ENCODE assay signal across 7 cellular contexts in genomic region chr17:59373879-59374495, GRCh38. TPM values are rescaled to one million over a fixed set of nuclear protein-coding genes. Genes with fewer than 3 reads are reported as not detected.
DNase-seq lines count a peak whose midpoint lies in the region; ATAC-seq and TF ChIP-seq lines count a peak whose summit lies in the region.

No MANE protein-coding gene starts in this region.

- dilution Hi-C loops in IMR-90 (cut with HindIII; ENCODE audit: low sequenced_read_pairs, unreplicated experiment): no loop called here

- H3K4me3 ChIP-seq in IMR-90 (ENCODE audit: insufficient read depth, low read depth, low read length) (no peak overlapping the region), heart left ventricle (no peak overlapping the region), stomach (no peak overlapping the region)

- peak overlapping the region; percentile 75 for H3K4me3 Mint-ChIP-seq in activated naive CD8-positive, alpha-beta T cell

- no peak overlapping the region for H2AK9ac ChIP-seq in IMR-90 (replicated peaks; ENCODE audit: low read depth, low read length, poor library complexity)

- H3K9me3 ChIP-seq in IMR-90 (ENCODE audit: control insufficient read depth, insufficient read depth, low read length) (no peaks in the 10 kb centered on the region), heart left ventricle (no peaks in the 10 kb centered on the region), stomach (no peaks in the 10 kb centered on the region)

- peaks cover 8% of the 10 kb centered on the region for H3K36me3 Mint-ChIP-seq in activated naive CD8-positive, alpha-beta T cell

- H3K9me1 ChIP-seq in IMR-90 (ENCODE audit: insufficient read depth, low read length): peaks cover 6% of the 10 kb centered on the region

- H3K36me3 ChIP-seq in IMR-90 (ENCODE audit: control insufficient read depth, insufficient read depth, low read length) (no peaks in the 10 kb centered on the region), heart left ventricle (no peaks in the 10 kb centered on the region), stomach (peaks cover 0 to 4% (median 0%) of the 10 kb centered on the region in 4 donors)

- no peak overlapping the region for H3K56ac ChIP-seq in IMR-90 (ENCODE audit: extremely low read depth, insufficient read depth, low read length)

- peak overlapping the region; percentile 23; the same call in 1 of the 2 replicates for H3K14ac ChIP-seq in IMR-90 (replicated peaks; ENCODE audit: low read depth, low read length)

- no peak overlapping the region for H2BK15ac ChIP-seq in IMR-90 (ENCODE audit: low read depth, low read length)

- no peak for TF ChIP-seq RAD21 in IMR-90 (IDR thresholded peaks at IDR 0.05; ENCODE audit: low read length)

- H2BK120ac ChIP-seq in IMR-90 (ENCODE audit: low read depth, low read length): no peak overlapping the region

- TF ChIP-seq POLR2A in IMR-90 (IDR thresholded peaks at IDR 0.05; ENCODE audit: low read depth, low read length) (no peak), heart left ventricle (IDR thresholded peaks at IDR 0.05) (no peak), stomach (IDR thresholded peaks at IDR 0.05) (no peak)

- H3K4me1 Mint-ChIP-seq in activated naive CD8-positive, alpha-beta T cell (ENCODE audit: low read depth): peaks cover 81% of the 10 kb centered on the region

- intact Hi-C loops in IMR-90 (cut with micrococcal nuclease) (loop anchor here (5.0 kb wide), 1 partner anchor 48 kb away; no protein-coding TSS in a partner anchor), heart left ventricle (cut with DNase I) (loop anchor here in 6 of 10 donors (5.0 kb wide), 4 partner anchors 37 to 53 kb away; partner anchors contain the start of gene YPEL2 (in 1 of the 6)), stomach (cut with DNase I; ENCODE audit: low total_unique reads) (no loop called here)

- CTCF ChIA-PET in IMR-90 (lab: Yijun Ruan, JAX): no interaction called here

- H2BK5ac ChIP-seq in IMR-90 (ENCODE audit: low read depth, low read length, poor library complexity, severe bottlenecking): no peak overlapping the region

- H2BK20ac ChIP-seq in IMR-90 (ENCODE audit: low read depth, low read length): no peak overlapping the region

- peak overlapping the region; percentile 50; the same call in 1 of the 2 replicates for H4K5ac ChIP-seq in IMR-90 (ENCODE audit: low read depth, low read length)

- no peak overlapping the region for H2AFZ ChIP-seq in IMR-90 (replicated peaks; ENCODE audit: low read length, poor library complexity)

- peak overlapping the region; percentile 97 for H3K27ac Mint-ChIP-seq in activated naive CD8-positive, alpha-beta T cell

- H3K27ac ChIP-seq in IMR-90 (ENCODE audit: insufficient read depth, low read length) (no peak overlapping the region), heart left ventricle (peak overlapping the region; percentile 77 to 99 (median 94)), stomach (peak overlapping the region in 4 of 5 donors; percentile 81 to 95 (median 86))

- H4K91ac ChIP-seq in IMR-90 (ENCODE audit: insufficient read depth, low read depth, low read length): no peak overlapping the region

- DNase-seq in IMR-90: peak; percentile 62
- no peak for DNase-seq in heart left ventricle
- DNase-seq in stomach: no peak
- DNase-seq in stimulated activated CD4-positive, alpha-beta T cell treated with anti-CD3 and anti-CD28 coated beads, Interleukin-12 subunit alpha, Interleukin-12 subunit beta, amount 100 ng/mL, for 4 hours: no peak
- no peak for DNase-seq in superior temporal gyrus (ENCODE audit: extremely low spot score)

- H3K9ac ChIP-seq in IMR-90 (ENCODE audit: low read depth, low read length): no peak overlapping the region

- H3K4me1 ChIP-seq in IMR-90 (ENCODE audit: control insufficient read depth, insufficient read depth, low read length): peaks cover 18% of the 10 kb centered on the region
- peaks cover 45 to 100% (median 97%) of the 10 kb centered on the region in 12 donors for H3K4me1 ChIP-seq in heart left ventricle
- peaks cover 83 to 99% (median 91%) of the 10 kb centered on the region in 4 donors for H3K4me1 ChIP-seq in stomach

- BruUV-seq in IMR-90 (replicated peaks; lab: Mats Ljungman, UMichigan): no TSS peak

- no peaks in the 10 kb centered on the region for H4K20me1 ChIP-seq in IMR-90 (ENCODE audit: insufficient read depth, low read length)

- H3K18ac ChIP-seq in IMR-90 (ENCODE audit: low read depth, low read length): peak overlapping the region; percentile 47

- H3K27me3 Mint-ChIP-seq in activated naive CD8-positive, alpha-beta T cell: no peaks in the 10 kb centered on the region

- POLR2A ChIA-PET in IMR-90 (lab: Charles Lee; ENCODE audit: unreplicated experiment): interaction anchor here (0.6 kb wide), 1 partner anchor 825 kb away, joined by 4 read pairs; no protein-coding TSS in a partner anchor

- H3K79me1 ChIP-seq in IMR-90 (ENCODE audit: low read depth in 1 of 2, low read length in 2 of 2): peaks cover 0 to 14% of the 10 kb centered on the region in 2 experiments; a peak in 1 of 4 replicates

- no peak for TF ChIP-seq EP300 in stomach (IDR thresholded peaks at IDR 0.05)

- no peaks in the 10 kb centered on the region for H3K27me3 ChIP-seq in IMR-90 (ENCODE audit: control insufficient read depth, insufficient read depth, low read length)
- no peaks in the 10 kb centered on the region for H3K27me3 ChIP-seq in heart left ventricle
- no peaks in the 10 kb centered on the region for H3K27me3 ChIP-seq in stomach

- H2AK5ac ChIP-seq in IMR-90 (ENCODE audit: low read depth, low read length): peak overlapping the region; percentile 36; the same call in 1 of the 2 replicates

- no peak overlapping the region for H3K4me2 ChIP-seq in IMR-90 (ENCODE audit: low read depth, low read length)

- TF ChIP-seq CTCF in IMR-90 (conservative IDR thresholded peaks at IDR 0.05; ENCODE audit: low read depth, low read length) (no peak), heart left ventricle (IDR thresholded peaks at IDR 0.05) (no peak), stomach (IDR thresholded peaks at IDR 0.05) (no peak)

- no peak overlapping the region for H3K23ac ChIP-seq in IMR-90 (ENCODE audit: low read depth, low read length)

- H3K4ac ChIP-seq in IMR-90 (ENCODE audit: low read depth, low read length): no peak overlapping the region; the same call in 1 of the 2 replicates

- H3K9me3 Mint-ChIP-seq in activated naive CD8-positive, alpha-beta T cell (ENCODE audit: low read depth): no peaks in the 10 kb centered on the region

- ATAC-seq in IMR-90 (ENCODE audit: low read depth): no peak
- peak in 3 of 4 donors; percentile 16 to 33 (median 31) for ATAC-seq in heart left ventricle
- ATAC-seq in GM21447 (IDR thresholded peaks at IDR 0.05; ENCODE audit: unreplicated experiment): no peak

- in situ Hi-C loops in IMR-90 (cut with MboI; ENCODE audit: low sequenced_read_pairs): no loop called here

- H4K8ac ChIP-seq in IMR-90 (ENCODE audit: low read depth in 2 of 2, low read length in 2 of 2): no peak overlapping the region

- WGBS in IMR-90 (ENCODE audit: extremely low coverage in 2 of 2, insufficient read length in 1 of 2), 2 experiments: 100% methylated on average over 1 of the region's 5 CpGs; no CpG with 5 or more reads in 1 of the 2 experiments
- 43 to 60% (median 48%) methylated on average over 5 of the region's 5 CpGs for WGBS in heart left ventricle, 4 donors
- WGBS in stomach, 5 donors: 63 to 76% (median 71%) methylated on average over 5 of the region's 5 CpGs

TF ChIP-seq in IMR-90, 13 proteins besides CTCF, POLR2A, EP300 and RAD21:
- TF ChIP-seq BHLHE40 (IDR thresholded peaks at IDR 0.05; ENCODE audit: low read depth, low read length) (no peak), MAFK (IDR thresholded peaks at IDR 0.05; ENCODE audit: low read depth, low read length) (no peak), CHD1 (IDR thresholded peaks at IDR 0.05; ENCODE audit: low read depth, low read length) (no peak), CEBPB (IDR thresholded peaks at IDR 0.05; ENCODE audit: low read depth, low read length) (peak; percentile 88), MXI1 (IDR thresholded peaks at IDR 0.05; ENCODE audit: borderline replicate concordance, low read depth, low read length) (no peak), RCOR1 (IDR thresholded peaks at IDR 0.05; ENCODE audit: insufficient replicate concordance, low read length) (no peak), NFE2L2 (IDR thresholded peaks at IDR 0.05; ENCODE audit: low read depth, low read length) (no peak)
- TF ChIP-seq, protein P1, sequence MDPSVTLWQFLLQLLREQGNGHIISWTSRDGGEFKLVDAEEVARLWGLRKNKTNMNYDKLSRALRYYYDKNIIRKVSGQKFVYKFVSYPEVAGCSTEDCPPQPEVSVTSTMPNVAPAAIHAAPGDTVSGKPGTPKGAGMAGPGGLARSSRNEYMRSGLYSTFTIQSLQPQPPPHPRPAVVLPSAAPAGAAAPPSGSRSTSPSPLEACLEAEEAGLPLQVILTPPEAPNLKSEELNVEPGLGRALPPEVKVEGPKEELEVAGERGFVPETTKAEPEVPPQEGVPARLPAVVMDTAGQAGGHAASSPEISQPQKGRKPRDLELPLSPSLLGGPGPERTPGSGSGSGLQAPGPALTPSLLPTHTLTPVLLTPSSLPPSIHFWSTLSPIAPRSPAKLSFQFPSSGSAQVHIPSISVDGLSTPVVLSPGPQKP (IDR thresholded peaks at IDR 0.05; ENCODE audit: borderline replicate concordance, low read depth, low read length): no peak
- TF ChIP-seq, protein P2, sequence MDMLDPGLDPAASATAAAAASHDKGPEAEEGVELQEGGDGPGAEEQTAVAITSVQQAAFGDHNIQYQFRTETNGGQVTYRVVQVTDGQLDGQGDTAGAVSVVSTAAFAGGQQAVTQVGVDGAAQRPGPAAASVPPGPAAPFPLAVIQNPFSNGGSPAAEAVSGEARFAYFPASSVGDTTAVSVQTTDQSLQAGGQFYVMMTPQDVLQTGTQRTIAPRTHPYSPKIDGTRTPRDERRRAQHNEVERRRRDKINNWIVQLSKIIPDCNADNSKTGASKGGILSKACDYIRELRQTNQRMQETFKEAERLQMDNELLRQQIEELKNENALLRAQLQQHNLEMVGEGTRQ (IDR thresholded peaks at IDR 0.05; ENCODE audit: low read depth, low read length): no peak
TF ChIP-seq in IMR-90: peak in this region for 1.

RNA-seq across cellular contexts. Expression of gene YPEL2, which starts 42.5 kb away (rescaled TPM):
- total RNA-seq in IMR-90 (2012; rRNA removed): 1.9 and 3.4 TPM in 2 replicates
- 1.9 and 2.3 TPM in 2 replicates for polyA plus RNA-seq in IMR-90 (2012; rRNA removed)
- polyA plus RNA-seq in IMR-90 (2012; cell fraction: cytosol; rRNA removed): 0.58 and 0.78 TPM in 2 replicates
- polyA plus RNA-seq in IMR-90 (2012; cell fraction: nucleus; rRNA removed; ENCODE audit: low replicate concordance): 1.6 and 7.8 TPM in 2 replicates
- total RNA-seq in heart left ventricle: 10 to 100 TPM; 14.9 to 65.5 (median 40.8) TPM
- 10 to 100 TPM; 11.6 to 15.4 TPM for polyA plus RNA-seq in heart left ventricle
- 10 to 100 TPM; 22.2 to 60.8 (median 37.8) TPM for total RNA-seq in stomach
- polyA plus RNA-seq in stomach: 10 to 100 TPM in 1 of 3 donors, 1 to 10 TPM in 2; 4.4 to 10.4 (median 9.0) TPM

Comparison
In these comparisons a context has a peak if more than half of its experiments do, and no peak if none do; other contexts are left out.
1. ATAC-seq: peak in heart left ventricle (3 of 4); none in IMR-90 (single experiment) and GM21447 (single experiment).